ENCODE assay signal across 8 cellular contexts in the genomic region with DNA sequence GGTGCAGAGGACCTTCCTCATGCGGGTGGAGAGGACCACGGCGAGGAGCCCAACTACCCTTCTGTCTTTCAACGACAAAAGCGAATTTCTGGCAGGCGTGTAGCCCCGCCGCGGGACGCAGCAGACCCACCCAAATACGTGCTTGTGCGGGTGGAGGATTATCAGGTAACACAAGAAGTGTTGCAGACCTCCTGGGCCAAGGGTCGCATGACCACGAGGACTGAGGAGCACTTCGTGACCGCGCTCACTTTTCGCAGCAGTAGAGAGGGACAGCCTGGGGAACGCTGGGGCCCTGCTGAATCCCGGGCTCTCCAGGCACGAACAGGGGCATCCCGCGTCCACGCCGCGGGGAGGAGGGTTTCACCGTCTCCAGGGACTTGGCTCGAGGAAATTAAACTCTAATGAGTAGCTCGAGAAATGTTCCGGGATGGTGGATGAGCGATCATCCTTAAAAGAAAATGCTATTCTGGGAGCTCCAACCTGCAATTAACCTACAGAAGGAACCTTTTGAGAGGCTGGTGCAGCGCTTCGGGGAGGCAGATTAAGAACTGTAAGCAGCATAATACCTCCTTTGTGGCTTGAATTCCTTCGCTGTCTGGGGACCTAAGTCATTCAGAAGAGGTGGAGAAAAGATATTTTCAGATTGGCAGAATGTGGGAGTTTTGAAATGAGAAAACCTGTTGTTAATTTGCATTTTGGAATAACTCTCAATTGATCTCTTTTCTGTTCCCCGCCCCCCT. TPM values are rescaled to one million over a fixed set of nuclear protein-coding genes. Genes with fewer than 3 reads are reported as not detected.
DNase-seq lines count a peak whose midpoint lies in the region; ATAC-seq and TF ChIP-seq lines count a peak whose summit lies in the region.

No MANE protein-coding gene starts in this region.

- 2 to 3% methylated on average over 35 of the region's 35 CpGs for WGBS in heart right ventricle, 2 donors

- peak; percentile 12 for DNase-seq in GM10266 (ENCODE audit: extremely low spot score)
- DNase-seq in HT-29 (ENCODE audit: low spot score), result peak; percentile 67
- peak; percentile 21 to 24 for DNase-seq in activated T-cell treated with anti-CD3 and anti-CD28 coated beads, Interleukin-2, amount 50 U/mL, for 48 hours
- DNase-seq in heart right ventricle, result no peak
- DNase-seq in retina, result peak; percentile 77
- DNase-seq in NCI-H446 (lab: John Stamatoyannopoulos, UW), result no peak

- H3K4me1 ChIP-seq in heart right ventricle, result peaks cover 0 to 24% (median 14%) of the 10 kb centered on the region in 9 donors

- H3K9me3 ChIP-seq in heart right ventricle, result no peaks in the 10 kb centered on the region

- intact Hi-C loops in heart right ventricle (cut with DNase I), result no loop called here

- peak overlapping the region; percentile 1 to 54 (median 48) for H3K4me3 ChIP-seq in heart right ventricle

- H3K27me3 ChIP-seq in heart right ventricle, result peaks cover 0 to 50% (median 41%) of the 10 kb centered on the region in 7 donors

- ATAC-seq in GM21515 (IDR thresholded peaks at IDR 0.05; ENCODE audit: unreplicated experiment), result peak; percentile 48
- ATAC-seq in heart right ventricle, result peak in 5 of 8 donors; percentile 33 to 59 (median 47)
- no peak for ATAC-seq in HG03565 (IDR thresholded peaks at IDR 0.05; ENCODE audit: unreplicated experiment)

- no peak for TF ChIP-seq CTCF in GM10266 (IDR thresholded peaks at IDR 0.05; ENCODE audit: control insufficient read depth, insufficient read depth, low read depth, missing control alignments)
- no peak for TF ChIP-seq CTCF in heart right ventricle (IDR thresholded peaks at IDR 0.05)

- H3K36me3 ChIP-seq in heart right ventricle, result no peaks in the 10 kb centered on the region

- no peak overlapping the region for H3K27ac ChIP-seq in heart right ventricle

RNA-seq across cellular contexts. Expression of gene C6orf141, which starts 0.8 kb away (rescaled TPM):
- 36.8 and 45.8 TPM in 2 replicates for total RNA-seq in HT-29 (2014; rRNA removed; shearing (Covaris generic))
- under 1 TPM in 5 of 10 donors, not detected in 5; 0.16 to 0.85 (median 0.56) TPM for total RNA-seq in heart right ventricle
- 1 to 10 TPM in 1 of 2 donors, under 1 TPM in 1; 0.62 to 1.5 TPM for polyA plus RNA-seq in heart right ventricle

RNA-seq across cellular contexts. Expression of gene GLYATL3, which starts 51.6 kb away (rescaled TPM):
- total RNA-seq in HT-29 (2014; rRNA removed; shearing (Covaris generic)), result not detected in 2 replicates
- not detected for total RNA-seq in heart right ventricle
- not detected for polyA plus RNA-seq in heart right ventricle

Comparison
In these comparisons a context has a peak if more than half of its experiments do, and no peak if none do; other contexts are left out.
1. DNase-seq: peak in GM10266 (single experiment), HT-29 (single experiment), activated T-cell treated with anti-CD3 and anti-CD28 coated beads, Interleukin-2, amount 50 U/mL, for 48 hours (2 of 2) and retina (single experiment); none in heart right ventricle (0 of 2) and NCI-H446 (0 of 2).
2. RNA of gene C6orf141, which starts 0.8 kb away (total RNA-seq): 36.8 to 45.8 TPM in HT-29; 0.16 to 0.85 TPM in heart right ventricle; every median in the first group is over 10 times any median in the second.